ENCODE assay signal across 14 cellular contexts in genomic region chr22:43206515-43207161, GRCh38. TPM values are rescaled to one million over a fixed set of nuclear protein-coding genes. Genes with fewer than 3 reads are reported as not detected.
DNase-seq lines count a peak whose midpoint lies in the region; ATAC-seq and TF ChIP-seq lines count a peak whose summit lies in the region.
"Had no signal": no experiment of that assay in that cellular context is flagged by ENCODE, and none has a peak within 500 bp of the region (broad histone marks: within the 10 kb centered on the region; RNA-seq: fewer than 3 reads in every experiment).

No MANE protein-coding gene starts in this region.

- no peak overlapping the region for H2BK20ac ChIP-seq in H9 (ENCODE audit: low read depth, low read length, poor library complexity, severe bottlenecking)

- no peak overlapping the region for H3K27ac Mint-ChIP-seq in activated naive CD4-positive, alpha-beta T cell treated with anti-CD3 and anti-CD28 coated beads, Interleukin-2, amount 50 U/mL, for 72 hours
- H3K27ac Mint-ChIP-seq in H9 = peak overlapping the region in 2 of 3 experiments; percentile 70 to 82; a peak in 2 of 7 replicates
- H3K27ac Mint-ChIP-seq in central memory CD8-positive, alpha-beta T cell (ENCODE audit: low read depth) = peak overlapping the region; percentile 66

- no peak overlapping the region for H3K9ac ChIP-seq in H9 (ENCODE audit: extremely low read depth, insufficient read length, low read length)
- H3K9ac ChIP-seq in neuronal stem cell (ENCODE audit: low read depth, low read length, poor library complexity) = peak overlapping the region; percentile 3

- H2AK5ac ChIP-seq in H9 (ENCODE audit: insufficient read length, low read length) (no peak overlapping the region), neuronal stem cell (ENCODE audit: low read depth, low read length) (no peak overlapping the region)

- H3K79me1 ChIP-seq in H9 (ENCODE audit: insufficient read depth, low read depth, low read length, poor library complexity, severe bottlenecking) = no peaks in the 10 kb centered on the region
- peaks cover 7% of the 10 kb centered on the region for H3K79me1 ChIP-seq in neuronal stem cell (ENCODE audit: low read depth, low read length)

- H3K27ac ChIP-seq in H9 (ENCODE audit: insufficient read length, low read depth, low read length) (no peak overlapping the region), neuronal stem cell (replicated peaks; ENCODE audit: low read length) (no peak overlapping the region)
- H3K27ac ChIP-seq: A549 had no signal

- no peaks in the 10 kb centered on the region for H4K20me1 ChIP-seq in H9 (ENCODE audit: control insufficient read depth, insufficient read depth, insufficient read length)

- no peak overlapping the region for H4K5ac ChIP-seq in H9 (ENCODE audit: insufficient read length, low read depth, low read length)

- H2BK5ac ChIP-seq in H9 (ENCODE audit: insufficient read length, low read length) (no peak overlapping the region), neuronal stem cell (ENCODE audit: low read length) (peak overlapping the region; percentile 49)

- ATAC-seq in activated naive CD4-positive, alpha-beta T cell treated with anti-CD3 and anti-CD28 coated beads, Interleukin-2, amount 50 U/mL, for 72 hours = peak; percentile 18 to 22
- no peak for ATAC-seq in central memory CD8-positive, alpha-beta T cell (replicated peaks; ENCODE audit: extremely low read depth, poor library complexity, severe bottlenecking)
- ATAC-seq in HG03045 (IDR thresholded peaks at IDR 0.05; ENCODE audit: unreplicated experiment) = no peak

- no peaks in the 10 kb centered on the region for H3K36me3 Mint-ChIP-seq in activated naive CD4-positive, alpha-beta T cell treated with anti-CD3 and anti-CD28 coated beads, Interleukin-2, amount 50 U/mL, for 72 hours
- H3K36me3 Mint-ChIP-seq in H9 (ENCODE audit: insufficient read depth in 1 of 3, low read depth in 3 of 3) = no peaks in the 10 kb centered on the region
- H3K36me3 Mint-ChIP-seq in central memory CD8-positive, alpha-beta T cell (ENCODE audit: insufficient read depth) = peaks cover 12% of the 10 kb centered on the region

- H2BK12ac ChIP-seq in H9 (ENCODE audit: insufficient read length, low read depth, low read length) (no peak overlapping the region), neuronal stem cell (ENCODE audit: low read length) (no peak overlapping the region)

- H2BK120ac ChIP-seq in H9 (ENCODE audit: low read depth, low read length, poor library complexity, severe bottlenecking) (no peak overlapping the region), neuronal stem cell (ENCODE audit: low read depth, low read length) (no peak overlapping the region)

- H3K36me3 ChIP-seq in neuronal stem cell (replicated peaks in 1 of 2; ENCODE audit: control insufficient read depth in 2 of 2, insufficient read depth in 2 of 2, low read length in 2 of 2) = peaks cover 0 to 63% of the 10 kb centered on the region in 2 donors

- peaks cover 11 to 21% of the 10 kb centered on the region in 2 experiments for H3K4me1 Mint-ChIP-seq in H9
- peaks cover 14% of the 10 kb centered on the region for H3K4me1 Mint-ChIP-seq in central memory CD8-positive, alpha-beta T cell

- no peak overlapping the region for H4K91ac ChIP-seq in H9 (ENCODE audit: insufficient read length, low read depth, low read length)
- H4K91ac ChIP-seq in neuronal stem cell (ENCODE audit: low read depth, low read length, poor library complexity) = no peak overlapping the region

- H3K4me1 ChIP-seq in H9 (ENCODE audit: insufficient read depth, low read length) (no peaks in the 10 kb centered on the region), neuronal stem cell (ENCODE audit: control insufficient read depth in 2 of 2, insufficient read depth in 1 of 2, low read depth in 1 of 2, low read length in 2 of 2) (peaks cover 0 to 7% of the 10 kb centered on the region in 2 donors)
- H3K4me1 ChIP-seq: A549 had no signal

- H3K14ac ChIP-seq in H9 (ENCODE audit: insufficient read depth, low read length) (no peak overlapping the region; the same call in 1 of the 2 replicates), neuronal stem cell (ENCODE audit: low read length) (no peak overlapping the region)

- H3K27me3 ChIP-seq in H9 (ENCODE audit: insufficient read depth, low read length) (no peaks in the 10 kb centered on the region), neuronal stem cell (ENCODE audit: control insufficient read depth in 3 of 3, insufficient read depth in 3 of 3, low read depth in 1 of 3, low read length in 3 of 3) (peaks cover 0 to 15% (median 0%) of the 10 kb centered on the region in 3 experiments)

- H3K23me2 ChIP-seq in H9 (ENCODE audit: insufficient read length, low read depth, low read length, poor library complexity, severe bottlenecking) = no peaks in the 10 kb centered on the region

- no peak overlapping the region for H3K56ac ChIP-seq in H9 (ENCODE audit: insufficient read length, low read depth, low read length)

- no peaks in the 10 kb centered on the region for H3K9me3 Mint-ChIP-seq in activated naive CD4-positive, alpha-beta T cell treated with anti-CD3 and anti-CD28 coated beads, Interleukin-2, amount 50 U/mL, for 72 hours
- H3K9me3 Mint-ChIP-seq in H9 = no peaks in the 10 kb centered on the region
- no peaks in the 10 kb centered on the region for H3K9me3 Mint-ChIP-seq in central memory CD8-positive, alpha-beta T cell

- no peaks in the 10 kb centered on the region for H3K79me2 ChIP-seq in H9 (ENCODE audit: insufficient read depth, low read length)

- H3K4me3 ChIP-seq in neuronal stem cell (ENCODE audit: low read length in 2 of 2) = no peak overlapping the region
- H3K4me3 ChIP-seq: A549 had no signal

- no peak overlapping the region for H4K8ac ChIP-seq in H9 (replicated peaks; ENCODE audit: insufficient read length, low read depth, low read length)
- H4K8ac ChIP-seq in neuronal stem cell (ENCODE audit: low read depth, low read length) = no peak overlapping the region

- no peak for TF ChIP-seq CTCF in H9 (conservative IDR thresholded peaks at IDR 0.05)

- H3K4ac ChIP-seq in H9 (ENCODE audit: low read depth, low read length) (no peak overlapping the region), neuronal stem cell (ENCODE audit: low read length) (no peak overlapping the region)

- no peak overlapping the region for H3T11ph ChIP-seq in H9 (ENCODE audit: low read length)

- no peak overlapping the region for H2AFZ ChIP-seq in H9 (ENCODE audit: low read length)
- peak overlapping the region; percentile 51 for H2AFZ ChIP-seq in neuronal stem cell (ENCODE audit: low read length)

- H3K9me3 ChIP-seq in H9 (ENCODE audit: control insufficient read depth, low read depth, low read length) = no peaks in the 10 kb centered on the region
- H3K9me3 ChIP-seq in neuronal stem cell (replicated peaks in 1 of 2; ENCODE audit: control insufficient read depth in 2 of 2, insufficient read depth in 1 of 2, low read depth in 1 of 2, low read length in 2 of 2) = peaks cover 0 to under 1% of the 10 kb centered on the region in 2 donors
- H3K9me3 ChIP-seq: A549 had no signal

- H3K4me3 Mint-ChIP-seq in H9 = no peak overlapping the region
- H3K4me3 Mint-ChIP-seq in central memory CD8-positive, alpha-beta T cell = no peak overlapping the region

- DNase-seq in activated naive CD4-positive, alpha-beta T cell treated with anti-CD3 and anti-CD28 coated beads, Interleukin-2, amount 50 U/mL, for 72 hours (ENCODE audit: low spot score in 2 of 2) = no peak
- DNase-seq in activated naive CD4-positive, alpha-beta T cell (lab: John Stamatoyannopoulos, UW) = no peak
- no peak for DNase-seq in H9
- no peak for DNase-seq in central memory CD8-positive, alpha-beta T cell (ENCODE audit: low spot score in 2 of 2)
- DNase-seq in neuronal stem cell (ENCODE audit: low spot score) = no peak
- DNase-seq in DMS79 treated with DMSO at 0.1 percent for 48 hours (lab: John Stamatoyannopoulos, UW) = no peak
- no peak for DNase-seq in hypothalamus (lab: John Stamatoyannopoulos, UW)
- DNase-seq: GF-D8, NCI-H1436, NCI-H2029 treated with DMSO at 0.1 percent for 48 hours, NCI-H510A treated with DMSO at 0.1 percent for 48 hours, SIG-M5 had no signal

- H3K4me2 ChIP-seq in H9 (ENCODE audit: insufficient read depth, insufficient read length, low read length) (no peak overlapping the region), neuronal stem cell (ENCODE audit: insufficient read depth, low read length, poor library complexity, severe bottlenecking) (no peak overlapping the region)
- H3K4me2 ChIP-seq: A549 had no signal

- H3K23ac ChIP-seq in H9 (ENCODE audit: insufficient read length, low read depth, low read length) = no peak overlapping the region
- H3K23ac ChIP-seq in neuronal stem cell (ENCODE audit: low read depth, low read length, poor library complexity) = peak overlapping the region; percentile 43

- peaks cover 3% of the 10 kb centered on the region for H3K27me3 Mint-ChIP-seq in H9 (ENCODE audit: low read depth)
- H3K27me3 Mint-ChIP-seq in central memory CD8-positive, alpha-beta T cell = no peaks in the 10 kb centered on the region

- no CpG with 5 or more reads among the region's 23 CpGs for WGBS in H9 (ENCODE audit: extremely low coverage, insufficient read length, low lambda C conversion rate)
- WGBS in neuronal stem cell (ENCODE audit: extremely low coverage in 2 of 2, insufficient read length in 2 of 2, insufficient replicate concordance in 1 of 2), 2 donors = no CpG with 5 or more reads among the region's 23 CpGs

- H2BK15ac ChIP-seq in H9 (ENCODE audit: low read depth, low read length) = no peak overlapping the region
- H2BK15ac ChIP-seq in neuronal stem cell (ENCODE audit: low read length) = no peak overlapping the region

- no peak overlapping the region for H3K18ac ChIP-seq in H9 (ENCODE audit: insufficient read length, low read depth, low read length)
- no peak overlapping the region for H3K18ac ChIP-seq in neuronal stem cell (ENCODE audit: low read length)

RNA-seq across cellular contexts. Expression of gene TTLL12, which starts 19.7 kb away (rescaled TPM):
- total RNA-seq in activated naive CD4-positive, alpha-beta T cell treated with anti-CD3 and anti-CD28 coated beads, Interleukin-2, amount 50 U/mL, for 72 hours = 10 to 100 TPM; 34.3 to 75.0 TPM
- total RNA-seq in H9 (2021) = 89.6 and 90.2 TPM in 2 replicates
- 35.3 TPM for polyA plus RNA-seq in neuronal stem cell (2013, experiment 1 of 2)
- 37.1 TPM for polyA plus RNA-seq in neuronal stem cell (2013, experiment 2 of 2)

RNA-seq across cellular contexts. Expression of gene TSPO, which starts 55.3 kb away (rescaled TPM):
- total RNA-seq in activated naive CD4-positive, alpha-beta T cell treated with anti-CD3 and anti-CD28 coated beads, Interleukin-2, amount 50 U/mL, for 72 hours = 100 to 1,000 TPM; 145 to 159 TPM
- total RNA-seq in H9 (2021) = 12.1 and 14.8 TPM in 2 replicates
- 13.7 TPM for polyA plus RNA-seq in neuronal stem cell (2013, experiment 1 of 2)
- 13.8 TPM for polyA plus RNA-seq in neuronal stem cell (2013, experiment 2 of 2)

Comparison
In these comparisons a context has a peak if more than half of its experiments do, and no peak if none do; other contexts are left out.
1. ATAC-seq: peak in activated naive CD4-positive, alpha-beta T cell treated with anti-CD3 and anti-CD28 coated beads, Interleukin-2, amount 50 U/mL, for 72 hours (2 of 2); none in central memory CD8-positive, alpha-beta T cell (single experiment) and HG03045 (single experiment).
2. H3K27ac Mint-ChIP-seq: peak in H9 (2 of 3) and central memory CD8-positive, alpha-beta T cell (single experiment); none in activated naive CD4-positive, alpha-beta T cell treated with anti-CD3 and anti-CD28 coated beads, Interleukin-2, amount 50 U/mL, for 72 hours (0 of 2).